9 cellular contexts compared by ENCODE assay signal in the genomic region with DNA sequence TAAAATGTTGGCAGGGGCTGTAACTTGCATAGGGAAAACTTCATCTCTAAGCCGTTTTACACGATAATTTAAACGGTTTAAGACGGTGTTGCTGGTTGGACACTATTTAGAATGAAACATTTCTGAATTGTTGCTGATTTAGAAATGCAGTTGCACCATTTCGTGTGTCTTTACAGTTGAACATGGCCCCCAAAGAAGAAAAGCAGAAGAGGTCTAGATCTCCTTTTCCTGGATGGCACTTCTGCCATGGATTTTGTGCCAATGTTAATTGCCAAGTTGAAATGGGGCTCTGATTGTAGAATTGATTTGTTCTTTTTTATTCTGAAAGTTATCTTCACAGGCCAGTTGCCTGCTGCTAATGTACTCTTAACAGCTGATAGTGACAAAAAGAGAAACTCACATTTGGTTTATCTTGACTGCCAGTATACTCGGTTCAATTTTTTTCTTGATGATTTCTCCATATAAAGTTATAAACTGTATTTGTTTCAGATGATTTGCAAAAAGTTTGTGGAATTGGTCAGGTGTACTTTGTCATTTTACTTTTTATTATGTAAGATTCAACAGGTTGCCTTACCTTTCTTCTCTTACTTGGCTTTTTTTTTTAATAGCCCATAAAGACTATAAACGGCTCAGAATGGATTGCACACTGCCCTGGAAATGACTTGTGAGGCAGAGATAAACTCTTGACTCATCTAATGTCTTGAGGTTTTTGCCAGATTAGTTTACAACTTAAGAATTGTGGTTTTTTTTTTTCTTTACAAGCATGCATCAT. TPM values are rescaled to one million over a fixed set of nuclear protein-coding genes. Genes with fewer than 3 reads are reported as not detected.
A peak's percentile ranks its signal among the peaks of the same experiment; 100 is the strongest.
DNase-seq lines count a peak whose midpoint lies in the region; ATAC-seq, FAIRE-seq and TF ChIP-seq lines count a peak whose summit lies in the region.
"Had no signal": no experiment of that assay in that cellular context is flagged by ENCODE, and none has a peak within 500 bp of the region (broad histone marks: within the 10 kb centered on the region; RNA-seq: fewer than 3 reads in every experiment).

No MANE protein-coding gene starts in this region.

- H3K9me3 ChIP-seq in MG63 (no peaks in the 10 kb centered on the region), keratinocyte (ENCODE audit: control insufficient read depth, low read depth, low read length) (no peaks in the 10 kb centered on the region)

- H3K9me1 ChIP-seq in keratinocyte (ENCODE audit: control insufficient read depth, extremely low read depth, insufficient read depth, low read length): no peaks in the 10 kb centered on the region

- dilution Hi-C loops in keratinocyte (cut with MboI; ENCODE audit: extremely low pct_ligation_motif_present, low sequenced_read_pairs): no loop called here

- H3K27me3 ChIP-seq in MG63 (no peaks in the 10 kb centered on the region), keratinocyte (ENCODE audit: control insufficient read depth, extremely low read depth, insufficient read depth, low read length) (no peaks in the 10 kb centered on the region)

- H3K27ac ChIP-seq in keratinocyte (ENCODE audit: control insufficient read depth, insufficient read depth, low read length): peak overlapping the region; percentile 76

- no peak overlapping the region for H2AFZ ChIP-seq in keratinocyte (ENCODE audit: control insufficient read depth, low read length)

- H3K9ac ChIP-seq in keratinocyte (ENCODE audit: control insufficient read depth, extremely low read depth, insufficient read depth, low read length): peak overlapping the region; percentile 87

- H3K4me2 ChIP-seq in keratinocyte (ENCODE audit: control insufficient read depth, extremely low read depth, insufficient read depth, low read depth, low read length): peak overlapping the region; percentile 82

- TF ChIP-seq CTCF in GM12864 (IDR thresholded peaks at IDR 0.05; ENCODE audit: low read depth, low read length, missing control alignments): no peak
- TF ChIP-seq CTCF in keratinocyte (optimal IDR thresholded peaks at IDR 0.05 in 1 of 3, IDR thresholded peaks at IDR 0.05 in 1 of 3, conservative IDR thresholded peaks at IDR 0.05 in 1 of 3; ENCODE audit: extremely low read depth in 1 of 3, insufficient read depth in 2 of 3, low read length in 3 of 3): no peak

- H3K4me1 ChIP-seq in keratinocyte (ENCODE audit: control insufficient read depth, extremely low read depth, insufficient read depth, low read length): peaks cover 28% of the 10 kb centered on the region

- H3K4me3 ChIP-seq in GM12864 (ENCODE audit: low read depth, low read length): peak overlapping the region; percentile 90
- peak overlapping the region; percentile 69 for H3K4me3 ChIP-seq in MG63
- peak overlapping the region; percentile 67 to 94 (median 88) for H3K4me3 ChIP-seq in keratinocyte (ENCODE audit: control insufficient read depth in 2 of 3, extremely low read depth in 1 of 3, insufficient read depth in 2 of 3, low read depth in 1 of 3, low read length in 3 of 3)

- no peaks in the 10 kb centered on the region for H4K20me1 ChIP-seq in keratinocyte (ENCODE audit: control insufficient read depth, extremely low read depth, insufficient read depth, low read length)

- DNase-seq in GM12864 (ENCODE audit: low read depth): no peak
- peak; percentile 28 for DNase-seq in MG63
- DNase-seq in amniotic stem cell (lab: John Stamatoyannopoulos, UW): peak; percentile 23
- DNase-seq in keratinocyte (ENCODE audit: low read depth, low spot score): no peak
- peak; percentile 41 for DNase-seq in stromal cell of bone marrow (ENCODE audit: low read depth)
- no peak for DNase-seq in globus pallidus (ENCODE audit: low spot score)
- no peak for DNase-seq in GOT3 (lab: John Stamatoyannopoulos, UW)

- H3K79me2 ChIP-seq in keratinocyte (ENCODE audit: control insufficient read depth, insufficient read depth, low read length): peaks cover 25% of the 10 kb centered on the region

- FAIRE-seq in keratinocyte (lab: Jason Lieb, UNC): no peak
- FAIRE-seq: colon had no signal

- H3K36me3 ChIP-seq in MG63 (no peaks in the 10 kb centered on the region), keratinocyte (ENCODE audit: control insufficient read depth in 2 of 2, extremely low read depth in 1 of 2, insufficient read depth in 2 of 2, low read length in 2 of 2) (no peaks in the 10 kb centered on the region)

- no peak for ATAC-seq in HG03442 (IDR thresholded peaks at IDR 0.05; ENCODE audit: unreplicated experiment)

RNA-seq across cellular contexts. Expression of a gene that starts 1.4 kb away (rescaled TPM):
- 23.8 and 24.4 TPM in 2 replicates for total RNA-seq in MG63 (2014; rRNA removed; shearing (Covaris generic); ENCODE audit: low replicate concordance)
- 15.1 to 25.6 TPM (median 17.3 TPM) in 3 replicates for polyA plus RNA-seq in keratinocyte
- 32.8 TPM for polyA plus RNA-seq in keratinocyte (2011; ENCODE audit: low read depth)
- polyA plus RNA-seq in keratinocyte (2011; cell fraction: cytosol; rRNA removed): 10.8 and 20.1 TPM in 2 replicates
- polyA plus RNA-seq in keratinocyte (2011; cell fraction: nucleus; rRNA removed): 10.8 and 13.7 TPM in 2 replicates
- polyA plus RNA-seq in keratinocyte (2012; ENCODE audit: low replicate concordance): 13.0 and 15.3 TPM in 2 replicates
- 28.0 to 37.4 TPM (median 29.1 TPM) in 3 replicates for polyA minus RNA-seq in keratinocyte
- 29.0 TPM for polyA minus RNA-seq in keratinocyte (2011; cell fraction: cytosol; rRNA and poly(A)+ RNA removed)
- polyA minus RNA-seq in keratinocyte (2011; cell fraction: nucleus; rRNA and poly(A)+ RNA removed): 19.4 and 28.5 TPM in 2 replicates

RNA-seq across cellular contexts. Expression of a gene that starts 29.1 kb away (rescaled TPM):
- not detected in 2 replicates for total RNA-seq in MG63 (2014; rRNA removed; shearing (Covaris generic); ENCODE audit: low replicate concordance)
- polyA plus RNA-seq in keratinocyte: 0.12 to 0.29 TPM (median 0.28 TPM) in 3 replicates
- polyA plus RNA-seq in keratinocyte (2011; ENCODE audit: low read depth): 0.74 TPM
- polyA plus RNA-seq in keratinocyte (2011; cell fraction: cytosol; rRNA removed): 0.24 TPM in 1 of 2 replicates, not detected in the other
- polyA plus RNA-seq in keratinocyte (2011; cell fraction: nucleus; rRNA removed): 1.2 and 1.5 TPM in 2 replicates
- polyA plus RNA-seq in keratinocyte (2012; ENCODE audit: low replicate concordance): 0.71 TPM in 1 of 2 replicates, not detected in the other
- not detected in 3 replicates for polyA minus RNA-seq in keratinocyte
- not detected for polyA minus RNA-seq in keratinocyte (2011; cell fraction: cytosol; rRNA and poly(A)+ RNA removed)
- not detected in 2 replicates for polyA minus RNA-seq in keratinocyte (2011; cell fraction: nucleus; rRNA and poly(A)+ RNA removed)

Comparison
In these comparisons a context has a peak if more than half of its experiments do, and no peak if none do; other contexts are left out.
1. DNase-seq: peak in MG63 (single experiment), amniotic stem cell (single experiment) and stromal cell of bone marrow (single experiment); none in GM12864 (single experiment), keratinocyte (single experiment), globus pallidus (single experiment) and GOT3 (single experiment).
2. Peak in every context shown above with its lines, with median percentiles within 50 percentile points of each other: H3K4me3 ChIP-seq.